In the genomic region with DNA sequence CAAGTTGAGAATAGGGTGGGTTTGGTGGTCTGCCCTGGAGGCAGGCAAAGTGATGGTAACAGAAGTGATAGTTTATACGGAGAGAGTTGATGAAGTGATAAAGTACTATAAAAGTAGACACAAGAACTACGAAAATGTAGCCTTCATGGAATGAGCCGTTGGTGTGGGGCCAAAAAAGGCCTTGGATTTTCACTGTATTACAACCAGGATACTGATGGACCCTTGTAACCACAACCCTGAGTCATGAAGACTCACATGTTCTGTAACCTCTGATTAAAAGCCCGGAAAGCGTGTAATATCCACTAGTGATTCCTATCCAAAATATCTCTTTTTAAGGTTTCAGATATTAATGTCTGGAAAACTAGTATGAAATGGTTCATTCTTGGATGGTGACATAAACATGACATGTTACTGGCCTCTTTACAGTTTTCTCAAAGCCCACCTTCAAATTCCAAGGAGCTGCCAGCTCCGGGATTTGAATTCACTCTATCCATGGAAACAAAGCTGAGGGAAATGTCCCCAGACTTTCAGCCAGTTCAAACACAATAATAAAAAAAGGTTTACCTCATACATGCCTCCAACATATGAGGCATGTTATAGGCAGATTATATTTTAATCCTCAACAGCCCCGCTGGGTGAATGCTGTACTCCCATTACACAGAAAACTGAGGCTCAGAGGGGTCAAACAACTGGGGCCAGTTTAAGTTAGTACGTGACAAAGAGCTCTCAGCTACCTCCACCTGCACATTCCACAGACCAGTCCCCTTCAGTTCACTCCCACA, we compare ENCODE assay signal across 9 cellular contexts. TPM values are rescaled to one million over a fixed set of nuclear protein-coding genes. Genes with fewer than 3 reads are reported as not detected.
DNase-seq lines count a peak whose midpoint lies in the region; ATAC-seq, FAIRE-seq and TF ChIP-seq lines count a peak whose summit lies in the region.
"Had no signal": no experiment of that assay in that cellular context is flagged by ENCODE, and none has a peak within 500 bp of the region (broad histone marks: within the 10 kb centered on the region; RNA-seq: fewer than 3 reads in every experiment).

No MANE protein-coding gene starts in this region.

- H3K27me3 ChIP-seq in PC-9 (ENCODE audit: insufficient read depth, low read depth) (no peaks in the 10 kb centered on the region), endothelial cell of umbilical vein (ENCODE audit: control insufficient read depth in 2 of 2, insufficient read depth in 2 of 2, low read length in 2 of 2) (no peaks in the 10 kb centered on the region), aorta (ENCODE audit: control insufficient read depth in 1 of 2, insufficient read depth in 2 of 2, low read length in 1 of 2) (no peaks in the 10 kb centered on the region)

- DNase-seq in ELR (ENCODE audit: low read depth) (peak; percentile 97), PC-9 (no peak), endothelial cell of umbilical vein (ENCODE audit: low read depth, low spot score) (peak; percentile 31), retinal pigment epithelial cell (ENCODE audit: low read depth) (peak; percentile 83), nephron progenitor cell (no peak), aorta (no peak), NAMALWA (ENCODE audit: low spot score) (no peak)
- DNase-seq: T-helper 9 cell had no signal

- peaks cover 26% of the 10 kb centered on the region for H3K27me3 Mint-ChIP-seq in nephron progenitor cell (ENCODE audit: low read depth, poor library complexity)

- intact Hi-C loops in PC-9 (cut with micrococcal nuclease; ENCODE audit: unreplicated experiment), result no loop called here
- intact Hi-C loops in endothelial cell of umbilical vein (cut with micrococcal nuclease), result loop anchor here (10.0 kb wide), 1 partner anchor 117 kb away; no protein-coding TSS in a partner anchor
- intact Hi-C loops in aorta (cut with DNase I), result loop anchor here (5.0 kb wide), 1 partner anchor 80 kb away; no protein-coding TSS in a partner anchor

- peaks cover 36% of the 10 kb centered on the region for H3K79me2 ChIP-seq in PC-9 (ENCODE audit: low read depth)
- H3K79me2 ChIP-seq in endothelial cell of umbilical vein (ENCODE audit: control insufficient read depth, insufficient read depth, low read length), result no peaks in the 10 kb centered on the region

- H3K36me3 ChIP-seq in PC-9 (ENCODE audit: low read depth) (no peaks in the 10 kb centered on the region), endothelial cell of umbilical vein (ENCODE audit: control insufficient read depth in 2 of 2, extremely low read depth in 1 of 2, insufficient read depth in 2 of 2, low read length in 2 of 2) (no peaks in the 10 kb centered on the region), aorta (ENCODE audit: control insufficient read depth in 1 of 2, insufficient read depth in 2 of 2, low read length in 1 of 2) (no peaks in the 10 kb centered on the region)

- H3K4me1 ChIP-seq in PC-9 (replicated peaks; ENCODE audit: insufficient read depth) (peaks cover 64% of the 10 kb centered on the region), endothelial cell of umbilical vein (ENCODE audit: control insufficient read depth, extremely low read depth, insufficient read depth, low read length) (peaks cover 14% of the 10 kb centered on the region), aorta (ENCODE audit: control insufficient read depth in 1 of 2, insufficient read depth in 2 of 2, low read length in 2 of 2) (no peaks in the 10 kb centered on the region)

- H3F3A ChIP-seq in PC-9 (ENCODE audit: insufficient read depth, low read depth), result peaks cover 56% of the 10 kb centered on the region

- BruUV-seq in PC-9 (replicated peaks; lab: Mats Ljungman, UMichigan), result no TSS peak
- no TSS peak for BruUV-seq in endothelial cell of umbilical vein (replicated peaks; lab: Mats Ljungman, UMichigan)

- H3K4me3 ChIP-seq in PC-9 (peak overlapping the region; percentile 61; the same call in 1 of the 2 replicates), endothelial cell of umbilical vein (replicated peaks in 1 of 3; ENCODE audit: insufficient read depth in 1 of 3, low read depth in 1 of 3, low read length in 3 of 3) (no peak overlapping the region), retinal pigment epithelial cell (ENCODE audit: low read length) (no peak overlapping the region), aorta (ENCODE audit: low read length in 2 of 2) (no peak overlapping the region)

- H3K4me3 Mint-ChIP-seq in nephron progenitor cell, result no peak overlapping the region

- no peak overlapping the region for H3K9ac ChIP-seq in endothelial cell of umbilical vein (replicated peaks; ENCODE audit: extremely low read depth, insufficient read depth, low read length)

- 63 to 67% methylated on average over 8 of the region's 8 CpGs for WGBS in aorta, 2 donors

- CTCF ChIA-PET in PC-9 (lab: Charles Lee) (interaction anchor here (0.7 kb wide), 1 partner anchor 55 kb away, joined by 5 read pairs; a partner anchor contains a TSS), endothelial cell of umbilical vein (lab: Charles Lee) (interaction anchor here (0.9 to 5.2 kb wide), 6 partner anchors 13 to 303 kb away, joined by 3 to 91 read pairs (median 7); a partner anchor contains a TSS)

- no peak for FAIRE-seq in endothelial cell of umbilical vein (lab: Jason Lieb, UNC)

- ATAC-seq in aorta (ENCODE audit: low FRiP score), result no peak
- ATAC-seq: right cardiac atrium had no signal

- no peaks in the 10 kb centered on the region for H3K9me2 ChIP-seq in PC-9 (ENCODE audit: insufficient read depth)

- no peaks in the 10 kb centered on the region for H3K36me3 Mint-ChIP-seq in nephron progenitor cell (ENCODE audit: low read depth)

- TF ChIP-seq POLR2A in endothelial cell of umbilical vein (IDR thresholded peaks at IDR 0.05; ENCODE audit: low read depth, low read length), result no peak

- no peak overlapping the region for H3K27ac Mint-ChIP-seq in nephron progenitor cell

- H3K9me3 Mint-ChIP-seq in nephron progenitor cell, result no peaks in the 10 kb centered on the region

- dilution Hi-C loops in endothelial cell of umbilical vein (cut with MboI; ENCODE audit: extremely low pct_ligation_motif_present, low sequenced_read_pairs), result no loop called here

- H2AFZ ChIP-seq in PC-9, result no peak overlapping the region
- H2AFZ ChIP-seq in endothelial cell of umbilical vein (ENCODE audit: low read depth, low read length), result no peak overlapping the region

- no peaks in the 10 kb centered on the region for H3K9me1 ChIP-seq in endothelial cell of umbilical vein (replicated peaks; ENCODE audit: control insufficient read depth, extremely low read depth, insufficient read depth, low read length)

- H3K4me1 Mint-ChIP-seq in nephron progenitor cell, result peaks cover 67% of the 10 kb centered on the region

- H4K20me1 ChIP-seq in PC-9 (ENCODE audit: insufficient read depth) (no peaks in the 10 kb centered on the region), endothelial cell of umbilical vein (replicated peaks; ENCODE audit: control insufficient read depth, extremely low read depth, insufficient read depth, low read length) (no peaks in the 10 kb centered on the region)

- POLR2A ChIA-PET in PC-9 (lab: Charles Lee; ENCODE audit: unreplicated experiment) (interaction anchor here (0.7 kb wide), 1 partner anchor 43 kb away, joined by 3 read pairs; no protein-coding TSS in a partner anchor), endothelial cell of umbilical vein (lab: Charles Lee) (no interaction called here)

- TF ChIP-seq CTCF in PC-9 (conservative IDR thresholded peaks at IDR 0.05) (no peak), endothelial cell of umbilical vein (IDR thresholded peaks at IDR 0.05; ENCODE audit: extremely low read depth in 1 of 2, insufficient read depth in 1 of 2, low read depth in 1 of 2, low read length in 2 of 2) (no peak), retinal pigment epithelial cell (conservative IDR thresholded peaks at IDR 0.05; ENCODE audit: low read depth, low read length) (no peak), nephron progenitor cell (IDR thresholded peaks at IDR 0.05) (no peak)

- H3K4me2 ChIP-seq in PC-9 (peak overlapping the region; percentile 95), endothelial cell of umbilical vein (ENCODE audit: insufficient read depth, low read length) (no peak overlapping the region)

- no peaks in the 10 kb centered on the region for H3K9me3 ChIP-seq in PC-9 (ENCODE audit: insufficient read depth, low read depth)
- no peaks in the 10 kb centered on the region for H3K9me3 ChIP-seq in endothelial cell of umbilical vein (replicated peaks; ENCODE audit: control insufficient read depth, insufficient read depth, low read length)
- no peaks in the 10 kb centered on the region for H3K9me3 ChIP-seq in aorta (ENCODE audit: control insufficient read depth, low read length)

- H3K27ac ChIP-seq in PC-9 (peak overlapping the region; percentile 94), endothelial cell of umbilical vein (ENCODE audit: insufficient read depth, low read depth, low read length) (peak overlapping the region; percentile 34), aorta (ENCODE audit: low read depth in 1 of 2, low read length in 2 of 2) (no peak overlapping the region)

TF ChIP-seq in endothelial cell of umbilical vein, 7 proteins besides CTCF, POLR2A, EP300 and RAD21 (continues in another document):
- TF ChIP-seq, protein P1, sequence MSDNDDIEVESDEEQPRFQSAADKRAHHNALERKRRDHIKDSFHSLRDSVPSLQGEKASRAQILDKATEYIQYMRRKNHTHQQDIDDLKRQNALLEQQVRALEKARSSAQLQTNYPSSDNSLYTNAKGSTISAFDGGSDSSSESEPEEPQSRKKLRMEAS (IDR thresholded peaks at IDR 0.05; ENCODE audit: insufficient read depth, insufficient read length), result no peak

RNA-seq across cellular contexts. Expression of a gene that starts 55.4 kb away (rescaled TPM):
- total RNA-seq in PC-9 (2021), result 96.3 and 97.9 TPM in 2 replicates
- 62.4 and 68.1 TPM in 2 replicates for total RNA-seq in endothelial cell of umbilical vein
- polyA plus RNA-seq in endothelial cell of umbilical vein, result 91.2 and 103 TPM in 2 replicates
- 84.4 and 90.7 TPM in 2 replicates for polyA plus RNA-seq in endothelial cell of umbilical vein (2011; cell fraction: cytosol; rRNA removed)
- 26.4 and 30.4 TPM in 2 replicates for polyA plus RNA-seq in endothelial cell of umbilical vein (2011; cell fraction: nucleus; rRNA removed)
- polyA plus RNA-seq in endothelial cell of umbilical vein (2012), result 66.8 and 71.7 TPM in 2 replicates
- polyA minus RNA-seq in endothelial cell of umbilical vein, result 22.2 and 24.7 TPM in 2 replicates
- polyA minus RNA-seq in endothelial cell of umbilical vein (2011; cell fraction: cytosol; rRNA and poly(A)+ RNA removed), result 20.4 TPM
- polyA minus RNA-seq in endothelial cell of umbilical vein (2011; cell fraction: nucleus; rRNA and poly(A)+ RNA removed), result 3.8 and 7.2 TPM in 2 replicates
- total RNA-seq in aorta, result 10 to 100 TPM; 24.6 to 24.9 TPM
- 10 to 100 TPM; 39.0 to 40.3 TPM for polyA plus RNA-seq in aorta

RNA-seq across cellular contexts. Expression of a gene that starts 55.5 kb away (rescaled TPM):
- 36.1 and 38.5 TPM in 2 replicates for total RNA-seq in PC-9 (2021)
- 39.4 and 49.7 TPM in 2 replicates for total RNA-seq in endothelial cell of umbilical vein
- polyA plus RNA-seq in endothelial cell of umbilical vein, result 56.1 and 68.2 TPM in 2 replicates
- 38.9 and 40.6 TPM in 2 replicates for polyA plus RNA-seq in endothelial cell of umbilical vein (2011; cell fraction: cytosol; rRNA removed)
- polyA plus RNA-seq in endothelial cell of umbilical vein (2011; cell fraction: nucleus; rRNA removed), result 69.1 and 85.5 TPM in 2 replicates
- polyA plus RNA-seq in endothelial cell of umbilical vein (2012), result 17.6 and 21.6 TPM in 2 replicates
- 65.2 and 72.3 TPM in 2 replicates for polyA minus RNA-seq in endothelial cell of umbilical vein
- polyA minus RNA-seq in endothelial cell of umbilical vein (2011; cell fraction: cytosol; rRNA and poly(A)+ RNA removed), result 20.9 TPM
- 25.1 and 26.6 TPM in 2 replicates for polyA minus RNA-seq in endothelial cell of umbilical vein (2011; cell fraction: nucleus; rRNA and poly(A)+ RNA removed)
- total RNA-seq in aorta, result 10 to 100 TPM; 16.0 to 23.5 TPM
- 10 to 100 TPM in 1 of 2 donors, 1 to 10 TPM in 1; 6.1 to 15.0 TPM for polyA plus RNA-seq in aorta

Comparison
In these comparisons a context has a peak if more than half of its experiments do, and no peak if none do; other contexts are left out.
1. DNase-seq: peak in ELR (single experiment), endothelial cell of umbilical vein (single experiment) and retinal pigment epithelial cell (single experiment); none in PC-9 (0 of 2), nephron progenitor cell (single experiment), aorta (0 of 2) and NAMALWA (single experiment).
2. H3K27ac ChIP-seq: peak in PC-9 (single experiment) and endothelial cell of umbilical vein (single experiment); none in aorta (0 of 2).